In the genomic region with DNA sequence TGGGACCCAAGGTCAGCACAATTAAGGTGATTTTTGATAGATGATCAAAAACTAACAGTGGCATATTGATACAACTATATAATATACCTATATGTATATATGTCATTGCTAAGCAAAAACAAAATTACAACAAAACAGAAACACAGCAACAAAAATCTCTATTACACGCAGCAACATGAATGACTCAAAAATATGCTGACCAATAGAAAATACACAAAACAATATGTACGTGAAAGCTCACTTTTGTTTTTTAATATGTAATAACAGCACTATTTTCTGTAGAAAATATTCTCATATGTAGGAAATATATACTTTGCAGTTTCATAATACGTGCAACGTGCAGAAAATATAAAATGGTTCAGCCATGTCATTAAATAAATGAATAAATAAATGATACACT, we compare ENCODE assay signal across 20 cellular contexts.
A peak's percentile ranks its signal among the peaks of the same experiment; 100 is the strongest.
DNase-seq lines count a peak whose midpoint lies in the region; ATAC-seq, FAIRE-seq and TF ChIP-seq lines count a peak whose summit lies in the region.
"Had no signal": no experiment of that assay in that cellular context is flagged by ENCODE, and none has a peak within 500 bp of the region (broad histone marks: within the 10 kb centered on the region; RNA-seq: fewer than 3 reads in every experiment).

No MANE protein-coding gene starts in this region.

- H3K23ac ChIP-seq in IMR-90 (ENCODE audit: low read depth, low read length) (no peak overlapping the region), trophoblast cell (ENCODE audit: low read length) (no peak overlapping the region)

- no peaks in the 10 kb centered on the region for H3K9me3 ChIP-seq in A549
- peaks cover 5% of the 10 kb centered on the region for H3K9me3 ChIP-seq in IMR-90 (ENCODE audit: control insufficient read depth, insufficient read depth, low read length)
- H3K9me3 ChIP-seq in trophoblast cell (ENCODE audit: insufficient read depth, low read depth, low read length) = no peaks in the 10 kb centered on the region
- H3K9me3 ChIP-seq: BLaER1 treated with 17β-estradiol and CSF1 and Interleukin-3, amounts not matched to agents 10 nM and 100 nM; Caco-2 had no signal

- H2BK20ac ChIP-seq in IMR-90 (ENCODE audit: low read depth, low read length) = no peak overlapping the region

- H2BK5ac ChIP-seq in IMR-90 (ENCODE audit: low read depth, low read length, poor library complexity, severe bottlenecking) (no peak overlapping the region), trophoblast cell (ENCODE audit: low read depth, low read length, poor library complexity) (no peak overlapping the region)

- H2AFZ ChIP-seq in IMR-90 (replicated peaks; ENCODE audit: low read length, poor library complexity) (no peak overlapping the region), trophoblast cell (ENCODE audit: insufficient read depth, low read length, poor library complexity) (no peak overlapping the region)

- FAIRE-seq in A549 (lab: Jason Lieb, UNC) = no peak
- FAIRE-seq: A204.1, D721Med, G401.6, GM12891, GM19239 had no signal

- no peak overlapping the region for H4K12ac ChIP-seq in trophoblast cell (ENCODE audit: low read depth, low read length)

- no peak overlapping the region for H3K9ac ChIP-seq in IMR-90 (ENCODE audit: low read depth, low read length)
- no peak overlapping the region for H3K9ac ChIP-seq in trophoblast cell (ENCODE audit: low read length)
- H3K9ac ChIP-seq: BLaER1 treated with 17β-estradiol and CSF1 and Interleukin-3, amounts not matched to agents 10 nM and 100 nM had no signal

- in situ Hi-C loops in IMR-90 (cut with MboI; ENCODE audit: low sequenced_read_pairs) = no loop called here

- POLR2A ChIA-PET in A549 (lab: Yijun Ruan, JAX) = no interaction called here
- POLR2A ChIA-PET in IMR-90 (lab: Charles Lee; ENCODE audit: unreplicated experiment) = no interaction called here

- no peaks in the 10 kb centered on the region for H3K9me1 ChIP-seq in IMR-90 (ENCODE audit: insufficient read depth, low read length)

- H4K8ac ChIP-seq in IMR-90 (ENCODE audit: low read depth in 2 of 2, low read length in 2 of 2) (no peak overlapping the region), trophoblast cell (ENCODE audit: low read depth, low read length) (no peak overlapping the region)

- TF ChIP-seq RAD21 in A549 (conservative IDR thresholded peaks at IDR 0.05 in 1 of 2, IDR thresholded peaks at IDR 0.05 in 1 of 2) = no peak
- TF ChIP-seq RAD21 in IMR-90 (IDR thresholded peaks at IDR 0.05; ENCODE audit: low read length) = no peak

- H3K79me2 ChIP-seq in trophoblast cell (ENCODE audit: control insufficient read depth, insufficient read depth, low read length, poor library complexity) = no peaks in the 10 kb centered on the region

- no peak overlapping the region for H3K14ac ChIP-seq in IMR-90 (replicated peaks; ENCODE audit: low read depth, low read length)
- H3K14ac ChIP-seq in trophoblast cell (ENCODE audit: low read length) = no peak overlapping the region

- no peak overlapping the region for H2AK9ac ChIP-seq in IMR-90 (replicated peaks; ENCODE audit: low read depth, low read length, poor library complexity)

- no peak overlapping the region for H2BK12ac ChIP-seq in trophoblast cell (ENCODE audit: low read length)

- no peak overlapping the region for H4K91ac ChIP-seq in IMR-90 (ENCODE audit: insufficient read depth, low read depth, low read length)
- H4K91ac ChIP-seq in trophoblast cell (ENCODE audit: low read depth, low read length) = no peak overlapping the region

- CTCF ChIA-PET in A549 (lab: Yijun Ruan, JAX) = no interaction called here
- CTCF ChIA-PET in IMR-90 (lab: Yijun Ruan, JAX) = no interaction called here

- H3K56ac ChIP-seq in IMR-90 (ENCODE audit: extremely low read depth, insufficient read depth, low read length) = no peak overlapping the region

- H3K4me3 ChIP-seq in A549 (no peak overlapping the region), IMR-90 (ENCODE audit: insufficient read depth, low read depth, low read length) (no peak overlapping the region), trophoblast cell (ENCODE audit: low read depth, low read length) (no peak overlapping the region)
- H3K4me3 ChIP-seq: BLaER1 treated with 17β-estradiol and CSF1 and Interleukin-3, amounts not matched to agents 10 nM and 100 nM had no signal

- H3K4me1 ChIP-seq in A549 = no peaks in the 10 kb centered on the region
- no peaks in the 10 kb centered on the region for H3K4me1 ChIP-seq in IMR-90 (ENCODE audit: control insufficient read depth, insufficient read depth, low read length)
- peaks cover 0 to 5% of the 10 kb centered on the region in 2 experiments for H3K4me1 ChIP-seq in trophoblast cell (ENCODE audit: control insufficient read depth in 1 of 2, insufficient read depth in 2 of 2, low read length in 2 of 2)
- H3K4me1 ChIP-seq: BLaER1 treated with 17β-estradiol and CSF1 and Interleukin-3, amounts not matched to agents 10 nM and 100 nM; Caco-2 had no signal

- H3K27me3 ChIP-seq in IMR-90 (ENCODE audit: control insufficient read depth, insufficient read depth, low read length) (no peaks in the 10 kb centered on the region), trophoblast cell (ENCODE audit: insufficient read depth, low read length) (no peaks in the 10 kb centered on the region)
- H3K27me3 ChIP-seq: BLaER1 treated with 17β-estradiol and CSF1 and Interleukin-3, amounts not matched to agents 10 nM and 100 nM had no signal

- no peaks in the 10 kb centered on the region for H4K20me1 ChIP-seq in IMR-90 (ENCODE audit: insufficient read depth, low read length)
- H4K20me1 ChIP-seq: BLaER1 treated with 17β-estradiol and CSF1 and Interleukin-3, amounts not matched to agents 10 nM and 100 nM had no signal

- H2BK15ac ChIP-seq in IMR-90 (ENCODE audit: low read depth, low read length) = no peak overlapping the region

- H3K79me1 ChIP-seq in IMR-90 (ENCODE audit: low read depth in 1 of 2, low read length in 2 of 2) = no peaks in the 10 kb centered on the region
- peaks cover 2% of the 10 kb centered on the region for H3K79me1 ChIP-seq in trophoblast cell (ENCODE audit: low read length)

- WGBS in A549 (ENCODE audit: missing lambda C conversion rate) = 70% methylated on average over 4 of the region's 4 CpGs
- WGBS in IMR-90 (ENCODE audit: extremely low coverage in 2 of 2, insufficient read length in 1 of 2), 2 experiments = no CpG with 5 or more reads among the region's 4 CpGs
- WGBS in trophoblast cell (ENCODE audit: extremely low coverage, insufficient coverage, insufficient read length) = no CpG with 5 or more reads among the region's 4 CpGs

- dilution Hi-C loops in IMR-90 (cut with HindIII; ENCODE audit: low sequenced_read_pairs, unreplicated experiment) = no loop called here

- ATAC-seq in A549 (no peak), IMR-90 (ENCODE audit: low read depth) (no peak)
- ATAC-seq: CD8-positive, alpha-beta T cell had no signal

- H3K4me2 ChIP-seq in A549 (no peak overlapping the region), IMR-90 (ENCODE audit: low read depth, low read length) (no peak overlapping the region), trophoblast cell (ENCODE audit: low read length) (no peak overlapping the region)
- H3K4me2 ChIP-seq: BLaER1 treated with 17β-estradiol and CSF1 and Interleukin-3, amounts not matched to agents 10 nM and 100 nM had no signal

- intact Hi-C loops in IMR-90 (cut with micrococcal nuclease) = no loop called here

- H3K27ac ChIP-seq in A549 (no peak overlapping the region), IMR-90 (ENCODE audit: insufficient read depth, low read length) (no peak overlapping the region), trophoblast cell (ENCODE audit: low read depth, low read length) (peak overlapping the region; percentile 8)
- H3K27ac ChIP-seq: BLaER1 treated with 17β-estradiol and CSF1 and Interleukin-3, amounts not matched to agents 10 nM and 100 nM; C4-2B had no signal

- no peaks in the 10 kb centered on the region for H3K36me3 ChIP-seq in IMR-90 (ENCODE audit: control insufficient read depth, insufficient read depth, low read length)
- no peaks in the 10 kb centered on the region for H3K36me3 ChIP-seq in trophoblast cell (ENCODE audit: control insufficient read depth in 1 of 2, insufficient read depth in 2 of 2, low read length in 2 of 2)
- H3K36me3 ChIP-seq: BLaER1 treated with 17β-estradiol and CSF1 and Interleukin-3, amounts not matched to agents 10 nM and 100 nM had no signal

- no peak overlapping the region for H4K5ac ChIP-seq in IMR-90 (ENCODE audit: low read depth, low read length)

- no TSS peak for BruUV-seq in IMR-90 (replicated peaks; lab: Mats Ljungman, UMichigan)

- H2AK5ac ChIP-seq in IMR-90 (ENCODE audit: low read depth, low read length) = no peak overlapping the region
- H2AK5ac ChIP-seq in trophoblast cell (ENCODE audit: low read length) = no peak overlapping the region

- TF ChIP-seq POLR2A in A549 (IDR thresholded peaks at IDR 0.05; ENCODE audit: low read length) (no peak), IMR-90 (IDR thresholded peaks at IDR 0.05; ENCODE audit: low read depth, low read length) (no peak)

- no peak for TF ChIP-seq CTCF in A549 (IDR thresholded peaks at IDR 0.05)
- no peak for TF ChIP-seq CTCF in IMR-90 (conservative IDR thresholded peaks at IDR 0.05; ENCODE audit: low read depth, low read length)

- H2BK120ac ChIP-seq in IMR-90 (ENCODE audit: low read depth, low read length) = no peak overlapping the region
- no peak overlapping the region for H2BK120ac ChIP-seq in trophoblast cell (ENCODE audit: insufficient read depth, low read length, poor library complexity)

- DNase-seq in A549 (ENCODE audit: low read depth in 1 of 2, low spot score in 1 of 2) (no peak), IMR-90 (no peak), trophoblast cell (no peak), superior temporal gyrus (ENCODE audit: extremely low spot score) (no peak), pons (ENCODE audit: low spot score) (no peak)
- DNase-seq: 8988T; AML-193; Caco-2; Calu3; CD4-positive, alpha-beta T cell; CD8-positive, alpha-beta T cell; DMS79 treated with DMSO at 0.1 percent for 48 hours; GF-D8 had no signal

- H3K18ac ChIP-seq in IMR-90 (ENCODE audit: low read depth, low read length) (no peak overlapping the region), trophoblast cell (ENCODE audit: low read length) (no peak overlapping the region)

- TF ChIP-seq EP300 in A549 (IDR thresholded peaks at IDR 0.05) = no peak

- no peak overlapping the region for H3K4ac ChIP-seq in IMR-90 (ENCODE audit: low read depth, low read length)
- no peak overlapping the region for H3K4ac ChIP-seq in trophoblast cell (ENCODE audit: low read depth, low read length)

TF ChIP-seq in A549, 52 proteins besides CTCF, POLR2A, EP300 and RAD21:
- no peak for TF ChIP-seq EHF (CRISPR knock-in tag; IDR thresholded peaks at IDR 0.05)
- TF ChIP-seq MAFK (IDR thresholded peaks at IDR 0.05; ENCODE audit: partially characterized antibody) = peak; percentile 78

TF ChIP-seq in IMR-90, 13 proteins besides CTCF, POLR2A, EP300 and RAD21:
- no peak for TF ChIP-seq BHLHE40 (IDR thresholded peaks at IDR 0.05; ENCODE audit: low read depth, low read length)
- TF ChIP-seq MAFK (IDR thresholded peaks at IDR 0.05; ENCODE audit: low read depth, low read length) = peak; percentile 70
